13 cellular contexts compared by ENCODE assay signal in the genomic region with DNA sequence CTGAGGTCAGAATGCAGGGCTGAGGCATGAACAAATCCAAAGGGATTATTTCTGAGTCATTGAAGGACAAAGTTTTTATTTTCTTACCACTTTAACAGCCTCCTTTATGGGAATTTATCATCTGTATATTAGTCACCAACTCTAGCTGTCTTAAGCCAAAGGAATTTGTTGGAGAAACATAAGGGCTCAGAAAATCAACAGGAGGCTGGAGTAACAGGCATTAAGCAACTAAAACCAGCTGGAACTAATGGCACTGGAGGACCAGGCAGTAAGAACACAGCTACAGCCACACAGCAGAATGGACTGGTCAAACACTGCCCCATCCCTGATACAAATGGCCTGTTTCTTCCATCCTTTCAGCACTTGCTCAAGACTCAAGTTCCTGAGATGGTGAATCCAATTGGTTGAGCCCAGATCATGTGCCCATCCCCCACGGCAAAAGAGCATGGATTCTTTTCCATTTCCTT.
DNase-seq lines count a peak whose midpoint lies in the region; ATAC-seq and TF ChIP-seq lines count a peak whose summit lies in the region.
"Had no signal": no experiment of that assay in that cellular context is flagged by ENCODE, and none has a peak within 500 bp of the region (broad histone marks: within the 10 kb centered on the region; RNA-seq: fewer than 3 reads in every experiment).

No MANE protein-coding gene starts in this region.

- no peak for ATAC-seq in GM19324 (IDR thresholded peaks at IDR 0.05; ENCODE audit: low FRiP score, unreplicated experiment)
- ATAC-seq: stimulated activated naive CD8-positive, alpha-beta T cell treated with anti-CD3 and anti-CD28 coated beads, Interleukin-15, Interleukin-2, amounts not matched to agents 100 U/mL and 50 U/mL, for 24 hours had no signal

- no peaks in the 10 kb centered on the region for H3K36me3 ChIP-seq in adipocyte (ENCODE audit: control insufficient read depth, insufficient read depth, low read length, severe bottlenecking)
- H3K36me3 ChIP-seq: heart right ventricle had no signal

- H3K4me3 ChIP-seq in adipocyte (ENCODE audit: low read length) (peak overlapping the region; percentile 25), foreskin fibroblast (ENCODE audit: low read depth in 1 of 2, low read length in 2 of 2) (no peak overlapping the region)
- H3K4me3 ChIP-seq: heart right ventricle had no signal

- no peak for TF ChIP-seq CTCF in foreskin fibroblast (IDR thresholded peaks at IDR 0.05; ENCODE audit: low read depth, low read length)

- peak overlapping the region; percentile 31 for H3K9ac ChIP-seq in adipocyte (ENCODE audit: low read length)

- H3K4me1 ChIP-seq in adipocyte (ENCODE audit: control insufficient read depth, insufficient read depth, low read length): peaks cover 36% of the 10 kb centered on the region

- no peaks in the 10 kb centered on the region for H3K27me3 ChIP-seq in adipocyte (replicated peaks; ENCODE audit: control insufficient read depth, insufficient read depth, low read length)
- H3K27me3 ChIP-seq: heart right ventricle had no signal

- no peaks in the 10 kb centered on the region for H3K9me3 ChIP-seq in adipocyte (ENCODE audit: control insufficient read depth, low read length)
- H3K9me3 ChIP-seq: heart right ventricle had no signal

- DNase-seq in H4 (ENCODE audit: low spot score) (peak; percentile 77), adipocyte (ENCODE audit: low read depth) (peak; percentile 88), foreskin fibroblast (peak; percentile 89 to 94), stromal cell of bone marrow (ENCODE audit: low read depth) (peak; percentile 94), D341Med (ENCODE audit: low spot score) (no peak), DMS53 (lab: John Stamatoyannopoulos, UW) (no peak), superior temporal gyrus (ENCODE audit: extremely low spot score) (no peak)
- DNase-seq: activated CD4-positive, alpha-beta T cell treated with anti-CD3 and anti-CD28 coated beads, Interleukin-2, amount 10 ng/mL, durations not matched to agents 7 days and 5 days; DND-41; heart right ventricle; naive B cell; stimulated activated naive CD8-positive, alpha-beta T cell treated with anti-CD3 and anti-CD28 coated beads, Interleukin-15, Interleukin-2, amounts not matched to agents 100 U/mL and 50 U/mL, for 24 hours had no signal

Comparison
In these comparisons a context has a peak if more than half of its experiments do, and no peak if none do; other contexts are left out.
1. DNase-seq: peak in H4 (single experiment), adipocyte (single experiment), foreskin fibroblast (2 of 2) and stromal cell of bone marrow (single experiment); none in D341Med (single experiment), DMS53 (single experiment) and superior temporal gyrus (single experiment).